1 cellular context compared by ENCODE assay signal in the genomic region with DNA sequence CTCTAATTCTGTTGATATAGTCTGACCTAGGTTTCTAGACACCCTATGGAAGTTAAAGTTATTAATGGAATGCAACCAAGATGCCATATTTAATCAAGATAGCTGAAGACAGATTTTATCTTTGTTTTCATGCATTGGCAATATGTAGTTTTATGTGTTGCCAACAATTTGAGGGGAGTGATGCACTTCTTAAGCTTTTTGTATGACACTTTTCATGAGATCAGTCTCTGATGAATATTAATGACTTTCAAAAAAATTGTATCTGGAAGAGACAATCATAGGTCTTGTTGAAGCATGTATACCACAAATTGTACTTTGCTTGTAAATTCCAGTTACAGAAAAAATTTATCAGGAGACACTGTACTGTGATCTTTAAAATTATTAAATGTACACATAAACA.
TF ChIP-seq lines count a peak whose summit lies in the region.

No MANE protein-coding gene starts in this region.

TF ChIP-seq in SK-N-SH, 30 proteins besides CTCF, POLR2A, EP300 and RAD21 (continued from another document):
- TF ChIP-seq, protein P1, sequence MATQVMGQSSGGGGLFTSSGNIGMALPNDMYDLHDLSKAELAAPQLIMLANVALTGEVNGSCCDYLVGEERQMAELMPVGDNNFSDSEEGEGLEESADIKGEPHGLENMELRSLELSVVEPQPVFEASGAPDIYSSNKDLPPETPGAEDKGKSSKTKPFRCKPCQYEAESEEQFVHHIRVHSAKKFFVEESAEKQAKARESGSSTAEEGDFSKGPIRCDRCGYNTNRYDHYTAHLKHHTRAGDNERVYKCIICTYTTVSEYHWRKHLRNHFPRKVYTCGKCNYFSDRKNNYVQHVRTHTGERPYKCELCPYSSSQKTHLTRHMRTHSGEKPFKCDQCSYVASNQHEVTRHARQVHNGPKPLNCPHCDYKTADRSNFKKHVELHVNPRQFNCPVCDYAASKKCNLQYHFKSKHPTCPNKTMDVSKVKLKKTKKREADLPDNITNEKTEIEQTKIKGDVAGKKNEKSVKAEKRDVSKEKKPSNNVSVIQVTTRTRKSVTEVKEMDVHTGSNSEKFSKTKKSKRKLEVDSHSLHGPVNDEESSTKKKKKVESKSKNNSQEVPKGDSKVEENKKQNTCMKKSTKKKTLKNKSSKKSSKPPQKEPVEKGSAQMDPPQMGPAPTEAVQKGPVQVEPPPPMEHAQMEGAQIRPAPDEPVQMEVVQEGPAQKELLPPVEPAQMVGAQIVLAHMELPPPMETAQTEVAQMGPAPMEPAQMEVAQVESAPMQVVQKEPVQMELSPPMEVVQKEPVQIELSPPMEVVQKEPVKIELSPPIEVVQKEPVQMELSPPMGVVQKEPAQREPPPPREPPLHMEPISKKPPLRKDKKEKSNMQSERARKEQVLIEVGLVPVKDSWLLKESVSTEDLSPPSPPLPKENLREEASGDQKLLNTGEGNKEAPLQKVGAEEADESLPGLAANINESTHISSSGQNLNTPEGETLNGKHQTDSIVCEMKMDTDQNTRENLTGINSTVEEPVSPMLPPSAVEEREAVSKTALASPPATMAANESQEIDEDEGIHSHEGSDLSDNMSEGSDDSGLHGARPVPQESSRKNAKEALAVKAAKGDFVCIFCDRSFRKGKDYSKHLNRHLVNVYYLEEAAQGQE (IDR thresholded peaks at IDR 0.05; ENCODE audit: low read depth, low read length) = no peak
- TF ChIP-seq, protein P2, sequence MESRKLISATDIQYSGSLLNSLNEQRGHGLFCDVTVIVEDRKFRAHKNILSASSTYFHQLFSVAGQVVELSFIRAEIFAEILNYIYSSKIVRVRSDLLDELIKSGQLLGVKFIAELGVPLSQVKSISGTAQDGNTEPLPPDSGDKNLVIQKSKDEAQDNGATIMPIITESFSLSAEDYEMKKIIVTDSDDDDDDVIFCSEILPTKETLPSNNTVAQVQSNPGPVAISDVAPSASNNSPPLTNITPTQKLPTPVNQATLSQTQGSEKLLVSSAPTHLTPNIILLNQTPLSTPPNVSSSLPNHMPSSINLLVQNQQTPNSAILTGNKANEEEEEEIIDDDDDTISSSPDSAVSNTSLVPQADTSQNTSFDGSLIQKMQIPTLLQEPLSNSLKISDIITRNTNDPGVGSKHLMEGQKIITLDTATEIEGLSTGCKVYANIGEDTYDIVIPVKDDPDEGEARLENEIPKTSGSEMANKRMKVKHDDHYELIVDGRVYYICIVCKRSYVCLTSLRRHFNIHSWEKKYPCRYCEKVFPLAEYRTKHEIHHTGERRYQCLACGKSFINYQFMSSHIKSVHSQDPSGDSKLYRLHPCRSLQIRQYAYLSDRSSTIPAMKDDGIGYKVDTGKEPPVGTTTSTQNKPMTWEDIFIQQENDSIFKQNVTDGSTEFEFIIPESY (IDR thresholded peaks at IDR 0.05; ENCODE audit: borderline replicate concordance, low read depth) = no peak
- TF ChIP-seq JUND (IDR thresholded peaks at IDR 0.05) (no peak), FOXM1 (IDR thresholded peaks at IDR 0.05; ENCODE audit: low read depth) (no peak), RCOR1 (IDR thresholded peaks at IDR 0.05; ENCODE audit: low read length) (no peak), GABPA (IDR thresholded peaks at IDR 0.05; ENCODE audit: low read depth) (no peak), SIN3A (IDR thresholded peaks at IDR 0.05; ENCODE audit: borderline replicate concordance, low read depth, low read length) (no peak), TCF12 (IDR thresholded peaks at IDR 0.05) (no peak), POLR2AphosphoS5 (IDR thresholded peaks at IDR 0.05; ENCODE audit: low read depth, low read length) (no peak), RXRA (IDR thresholded peaks at IDR 0.05; ENCODE audit: borderline replicate concordance, low read depth) (no peak)
- TF ChIP-seq, protein P3, sequence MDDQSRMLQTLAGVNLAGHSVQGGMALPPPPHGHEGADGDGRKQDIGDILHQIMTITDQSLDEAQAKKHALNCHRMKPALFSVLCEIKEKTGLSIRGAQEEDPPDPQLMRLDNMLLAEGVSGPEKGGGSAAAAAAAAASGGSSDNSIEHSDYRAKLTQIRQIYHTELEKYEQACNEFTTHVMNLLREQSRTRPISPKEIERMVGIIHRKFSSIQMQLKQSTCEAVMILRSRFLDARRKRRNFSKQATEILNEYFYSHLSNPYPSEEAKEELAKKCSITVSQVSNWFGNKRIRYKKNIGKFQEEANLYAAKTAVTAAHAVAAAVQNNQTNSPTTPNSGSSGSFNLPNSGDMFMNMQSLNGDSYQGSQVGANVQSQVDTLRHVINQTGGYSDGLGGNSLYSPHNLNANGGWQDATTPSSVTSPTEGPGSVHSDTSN (IDR thresholded peaks at IDR 0.05) = no peak
- TF ChIP-seq, protein P4, sequence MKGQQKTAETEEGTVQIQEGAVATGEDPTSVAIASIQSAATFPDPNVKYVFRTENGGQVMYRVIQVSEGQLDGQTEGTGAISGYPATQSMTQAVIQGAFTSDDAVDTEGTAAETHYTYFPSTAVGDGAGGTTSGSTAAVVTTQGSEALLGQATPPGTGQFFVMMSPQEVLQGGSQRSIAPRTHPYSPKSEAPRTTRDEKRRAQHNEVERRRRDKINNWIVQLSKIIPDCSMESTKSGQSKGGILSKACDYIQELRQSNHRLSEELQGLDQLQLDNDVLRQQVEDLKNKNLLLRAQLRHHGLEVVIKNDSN (IDR thresholded peaks at IDR 0.05; ENCODE audit: borderline replicate concordance, low read depth) = no peak
